ENCODE assay signal across 19 cellular contexts in the genomic region with DNA sequence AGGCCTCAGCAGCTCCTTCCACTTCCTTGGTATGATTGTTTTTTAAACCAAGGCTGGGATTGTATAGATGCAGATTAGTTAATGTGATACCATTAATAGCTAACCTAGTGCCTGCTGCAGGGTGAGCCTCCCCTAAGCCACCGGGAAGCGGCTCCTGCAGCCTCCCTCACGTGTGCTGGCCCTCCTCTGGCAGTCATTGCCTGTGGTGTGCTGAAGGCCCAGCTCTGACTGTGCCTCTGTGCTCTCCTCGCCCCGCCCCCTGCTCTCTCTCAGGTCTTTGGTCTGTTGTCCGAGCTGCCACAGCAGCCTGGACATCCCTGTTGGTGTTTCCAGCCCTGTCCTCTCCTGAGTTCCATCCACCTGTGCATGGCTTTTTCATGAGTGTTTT.
DNase-seq lines count a peak whose midpoint lies in the region; ATAC-seq and TF ChIP-seq lines count a peak whose summit lies in the region.
"Had no signal": no experiment of that assay in that cellular context is flagged by ENCODE, and none has a peak within 500 bp of the region (broad histone marks: within the 10 kb centered on the region; RNA-seq: fewer than 3 reads in every experiment).

No MANE protein-coding gene starts in this region.

- POLR2A ChIA-PET in Panc1 (lab: Charles Lee) = no interaction called here

- H3K27me3 Mint-ChIP-seq in glutamatergic neuron (ENCODE audit: unreplicated experiment) (peaks cover 2% of the 10 kb centered on the region), nephron progenitor cell (ENCODE audit: low read depth, poor library complexity) (peaks cover 15% of the 10 kb centered on the region)
- H3K27me3 Mint-ChIP-seq in activated T-helper 1 cell treated with anti-CD3 and anti-CD28 coated beads, Interleukin-12 subunit alpha, Interleukin-12 subunit beta, Interleukin-2, Interleukin-4 antibody, amounts not matched to agents 30 ng/mL and 10 ng/mL and 1 ng/mL, durations not matched to agents 14 hours and 24 hours and 36 hours (ENCODE audit: insufficient read depth) = peaks cover 17% of the 10 kb centered on the region

- H3K4me3 Mint-ChIP-seq in glutamatergic neuron (ENCODE audit: unreplicated experiment) = no peak overlapping the region
- no peak overlapping the region for H3K4me3 Mint-ChIP-seq in nephron progenitor cell
- H3K4me3 Mint-ChIP-seq in activated T-helper 1 cell treated with anti-CD3 and anti-CD28 coated beads, Interleukin-12 subunit alpha, Interleukin-12 subunit beta, Interleukin-2, Interleukin-4 antibody, amounts not matched to agents 30 ng/mL and 10 ng/mL and 1 ng/mL, durations not matched to agents 14 hours and 24 hours and 36 hours = no peak overlapping the region

- H3K36me3 Mint-ChIP-seq in glutamatergic neuron (ENCODE audit: unreplicated experiment) (peaks cover 9% of the 10 kb centered on the region), nephron progenitor cell (ENCODE audit: low read depth) (no peaks in the 10 kb centered on the region)
- H3K36me3 Mint-ChIP-seq in activated T-helper 1 cell treated with anti-CD3 and anti-CD28 coated beads, Interleukin-12 subunit alpha, Interleukin-12 subunit beta, Interleukin-2, Interleukin-4 antibody, amounts not matched to agents 30 ng/mL and 10 ng/mL and 1 ng/mL, durations not matched to agents 14 hours and 24 hours and 36 hours (ENCODE audit: low read depth) = no peaks in the 10 kb centered on the region

- H3K27ac Mint-ChIP-seq in glutamatergic neuron (ENCODE audit: unreplicated experiment) (peak overlapping the region; percentile 49), nephron progenitor cell (no peak overlapping the region)
- H3K27ac Mint-ChIP-seq in activated T-helper 1 cell treated with anti-CD3 and anti-CD28 coated beads, Interleukin-12 subunit alpha, Interleukin-12 subunit beta, Interleukin-2, Interleukin-4 antibody, amounts not matched to agents 30 ng/mL and 10 ng/mL and 1 ng/mL, durations not matched to agents 14 hours and 24 hours and 36 hours = no peak overlapping the region

- H3K9me3 ChIP-seq in Panc1 (ENCODE audit: control insufficient read depth, insufficient read depth, low read depth, low read length) (no peaks in the 10 kb centered on the region), heart right ventricle (peaks cover 0 to 3% (median 0%) of the 10 kb centered on the region in 11 donors)
- H3K9me3 ChIP-seq: HAP-1, SK-N-SH had no signal

- 91 to 92% methylated on average over 6 of the region's 6 CpGs for WGBS in heart right ventricle, 2 donors

- intact Hi-C loops in Panc1 (cut with micrococcal nuclease; ENCODE audit: unreplicated experiment) (no loop called here), heart right ventricle (cut with DNase I) (no loop called here)
- intact Hi-C loops in activated T-helper 1 cell treated with anti-CD3 and anti-CD28 coated beads, Interleukin-12 subunit alpha, Interleukin-12 subunit beta, Interleukin-2, Interleukin-4 antibody, amounts not matched to agents 30 ng/mL and 10 ng/mL and 1 ng/mL, durations not matched to agents 14 hours and 24 hours and 36 hours (cut with micrococcal nuclease) = no loop called here

- H3K27me3 ChIP-seq in Panc1 (ENCODE audit: control insufficient read depth, insufficient read depth, low read length) (no peaks in the 10 kb centered on the region), heart right ventricle (peaks cover 0 to 5% (median 0%) of the 10 kb centered on the region in 7 donors)

- H3K4me3 ChIP-seq in Panc1 (ENCODE audit: low read depth in 2 of 2, low read length in 2 of 2) (no peak overlapping the region), heart right ventricle (no peak overlapping the region)
- H3K4me3 ChIP-seq: BLaER1 treated with 17β-estradiol and CSF1 and Interleukin-3, amounts not matched to agents 10 nM and 100 nM; HAP-1 had no signal

- DNase-seq in Caki2 (ENCODE audit: low read depth) (peak; percentile 93), Panc1 (ENCODE audit: low read depth, low spot score) (no peak), glutamatergic neuron (no peak), nephron progenitor cell (peak; percentile 27), OCI-M1 (lab: John Stamatoyannopoulos, UW) (no peak), heart right ventricle (no peak)
- no peak for DNase-seq in activated T-helper 1 cell treated with anti-CD3 and anti-CD28 coated beads, Interleukin-12 subunit alpha, Interleukin-12 subunit beta, Interleukin-2, Interleukin-4 antibody, amounts not matched to agents 30 ng/mL and 10 ng/mL and 1 ng/mL, durations not matched to agents 14 hours and 24 hours and 36 hours (ENCODE audit: low spot score)
- DNase-seq: KBM-7, NCI-H1436, NCI-H2029, NCI-H2171 treated with DMSO at 0.1 percent for 48 hours, NCI-H446 treated with DMSO at 0.1 percent for 48 hours, NCI-H774, PC-3 had no signal

- H3K36me3 ChIP-seq in Panc1 (ENCODE audit: control insufficient read depth, insufficient read depth, low read length) (peaks cover under 1% of the 10 kb centered on the region), heart right ventricle (peaks cover 0 to 63% (median 8%) of the 10 kb centered on the region in 9 donors)
- H3K36me3 ChIP-seq: BLaER1 treated with 17β-estradiol and CSF1 and Interleukin-3, amounts not matched to agents 10 nM and 100 nM; HAP-1 had no signal

- H3K4me1 ChIP-seq in Panc1 (ENCODE audit: control insufficient read depth, insufficient read depth, low read length) (peaks cover 5% of the 10 kb centered on the region), heart right ventricle (peaks cover 0 to 15% (median 6%) of the 10 kb centered on the region in 9 donors)
- H3K4me1 ChIP-seq: HAP-1 had no signal

- ATAC-seq in Panc1 (peak; percentile 29; the same call in 1 of the 2 replicates), HG03108 (IDR thresholded peaks at IDR 0.05; ENCODE audit: unreplicated experiment) (no peak), heart right ventricle (no peak)
- ATAC-seq: PC-3, Right ventricle myocardium inferior had no signal

- peaks cover 29% of the 10 kb centered on the region for H3K4me1 Mint-ChIP-seq in glutamatergic neuron (ENCODE audit: low read depth, unreplicated experiment)
- peaks cover 24% of the 10 kb centered on the region for H3K4me1 Mint-ChIP-seq in nephron progenitor cell
- peaks cover 12% of the 10 kb centered on the region for H3K4me1 Mint-ChIP-seq in activated T-helper 1 cell treated with anti-CD3 and anti-CD28 coated beads, Interleukin-12 subunit alpha, Interleukin-12 subunit beta, Interleukin-2, Interleukin-4 antibody, amounts not matched to agents 30 ng/mL and 10 ng/mL and 1 ng/mL, durations not matched to agents 14 hours and 24 hours and 36 hours (ENCODE audit: low read depth)

- H3K9me3 Mint-ChIP-seq in glutamatergic neuron (ENCODE audit: unreplicated experiment) (peaks cover 5% of the 10 kb centered on the region), nephron progenitor cell (no peaks in the 10 kb centered on the region)
- H3K9me3 Mint-ChIP-seq in activated T-helper 1 cell treated with anti-CD3 and anti-CD28 coated beads, Interleukin-12 subunit alpha, Interleukin-12 subunit beta, Interleukin-2, Interleukin-4 antibody, amounts not matched to agents 30 ng/mL and 10 ng/mL and 1 ng/mL, durations not matched to agents 14 hours and 24 hours and 36 hours = no peaks in the 10 kb centered on the region

- BruUV-seq in Panc1 (replicated peaks; lab: Mats Ljungman, UMichigan) = no TSS peak

- in situ Hi-C loops in Caki2 (cut with HindIII; ENCODE audit: low pct_unique_long_range_greater_than_20kb, low sequenced_read_pairs) = no loop called here
- in situ Hi-C loops in Panc1 (cut with HindIII; ENCODE audit: low pct_unique_long_range_greater_than_20kb, low sequenced_read_pairs) = no loop called here

- TF ChIP-seq CTCF in Panc1 (IDR thresholded peaks at IDR 0.05) = no peak
- no peak for TF ChIP-seq CTCF in glutamatergic neuron (IDR thresholded peaks at IDR 0.05; ENCODE audit: partially characterized antibody, unreplicated experiment)
- TF ChIP-seq CTCF in nephron progenitor cell (IDR thresholded peaks at IDR 0.05) = no peak
- no peak for TF ChIP-seq CTCF in heart right ventricle (IDR thresholded peaks at IDR 0.05)

- no peak overlapping the region for H3K27ac ChIP-seq in Panc1 (ENCODE audit: low read length)
- H3K27ac ChIP-seq in heart right ventricle = no peak overlapping the region
- H3K27ac ChIP-seq: BLaER1 treated with 17β-estradiol and CSF1 and Interleukin-3, amounts not matched to agents 10 nM and 100 nM had no signal

- CTCF ChIA-PET in Panc1 (lab: Charles Lee) = interaction anchor here (1.4 kb wide), 1 partner anchor 19 kb away, joined by 3 read pairs; no protein-coding TSS in a partner anchor

Comparison
In these comparisons a context has a peak if more than half of its experiments do, and no peak if none do; other contexts are left out.
1. DNase-seq: peak in Caki2 (single experiment) and nephron progenitor cell (single experiment); none in Panc1 (single experiment), glutamatergic neuron (single experiment), activated T-helper 1 cell treated with anti-CD3 and anti-CD28 coated beads, Interleukin-12 subunit alpha, Interleukin-12 subunit beta, Interleukin-2, Interleukin-4 antibody, amounts not matched to agents 30 ng/mL and 10 ng/mL and 1 ng/mL, durations not matched to agents 14 hours and 24 hours and 36 hours (single experiment), OCI-M1 (single experiment) and heart right ventricle (0 of 2).